In genomic region chr20:45918182-45918737, GRCh38 we compare ENCODE assay signal across 11 cellular contexts. TPM values are rescaled to one million over a fixed set of nuclear protein-coding genes. Genes with fewer than 3 reads are reported as not detected.
A peak's percentile ranks its signal among the peaks of the same experiment; 100 is the strongest.
DNase-seq lines count a peak whose midpoint lies in the region; TF ChIP-seq lines count a peak whose summit lies in the region.
"Had no signal": no experiment of that assay in that cellular context is flagged by ENCODE, and none has a peak within 500 bp of the region (broad histone marks: within the 10 kb centered on the region; RNA-seq: fewer than 3 reads in every experiment).

No MANE protein-coding gene starts in this region.

- peaks cover 53% of the 10 kb centered on the region for H3K4me1 ChIP-seq in SJCRH30
- H3K4me1 ChIP-seq in rectal smooth muscle tissue (ENCODE audit: control insufficient read depth, insufficient read depth, low read length), result no peaks in the 10 kb centered on the region

- H3K27ac ChIP-seq in SJCRH30 (peak overlapping the region; percentile 44), rectal smooth muscle tissue (ENCODE audit: low read depth, low read length) (peak overlapping the region; percentile 67)

- peaks cover 3% of the 10 kb centered on the region for H3K27me3 Mint-ChIP-seq in glutamatergic neuron (ENCODE audit: unreplicated experiment)

- H3K4me1 Mint-ChIP-seq in glutamatergic neuron (ENCODE audit: low read depth, unreplicated experiment), result peaks cover 17% of the 10 kb centered on the region

- H3K4me3 Mint-ChIP-seq in glutamatergic neuron (ENCODE audit: unreplicated experiment), result no peak overlapping the region
- H3K4me3 Mint-ChIP-seq: stimulated activated memory B cell treated with anti-CD40 and anti-IgM and Interleukin-4, amounts not matched to agents 10 μg/mL and 1 μg/mL and 100 μg/mL, for 72 hours; T-helper 17 cell had no signal

- H3K27ac Mint-ChIP-seq in glutamatergic neuron (ENCODE audit: unreplicated experiment), result peak overlapping the region; percentile 95
- H3K27ac Mint-ChIP-seq: stimulated activated memory B cell treated with anti-CD40 and anti-IgM and Interleukin-4, amounts not matched to agents 10 μg/mL and 1 μg/mL and 100 μg/mL, for 72 hours; T-helper 17 cell had no signal

- H3K9me3 ChIP-seq in SJCRH30 (replicated peaks), result no peaks in the 10 kb centered on the region
- H3K9me3 ChIP-seq: BLaER1 treated with 17β-estradiol and CSF1 and Interleukin-3, amounts not matched to agents 10 nM and 100 nM had no signal

- H3K36me3 ChIP-seq in SJCRH30 (no peaks in the 10 kb centered on the region), rectal smooth muscle tissue (ENCODE audit: control insufficient read depth, insufficient read depth, low read length) (no peaks in the 10 kb centered on the region)
- H3K36me3 ChIP-seq: BLaER1 treated with 17β-estradiol and CSF1 and Interleukin-3, amounts not matched to agents 10 nM and 100 nM had no signal

- peaks cover 3% of the 10 kb centered on the region for H3K9me3 Mint-ChIP-seq in glutamatergic neuron (ENCODE audit: unreplicated experiment)
- H3K9me3 Mint-ChIP-seq: stimulated activated memory B cell treated with anti-CD40 and anti-IgM and Interleukin-4, amounts not matched to agents 10 μg/mL and 1 μg/mL and 100 μg/mL, for 72 hours had no signal

- H3K9ac ChIP-seq in rectal smooth muscle tissue (ENCODE audit: low read length), result no peak overlapping the region

- no peaks in the 10 kb centered on the region for H3K36me3 Mint-ChIP-seq in glutamatergic neuron (ENCODE audit: unreplicated experiment)
- H3K36me3 Mint-ChIP-seq: stimulated activated memory B cell treated with anti-CD40 and anti-IgM and Interleukin-4, amounts not matched to agents 10 μg/mL and 1 μg/mL and 100 μg/mL, for 72 hours had no signal

- H3K27me3 ChIP-seq in SJCRH30 (no peaks in the 10 kb centered on the region), rectal smooth muscle tissue (ENCODE audit: control insufficient read depth, insufficient read depth, low read length) (no peaks in the 10 kb centered on the region)

- H3K4me3 ChIP-seq in SJCRH30, result no peak overlapping the region
- no peak overlapping the region for H3K4me3 ChIP-seq in rectal smooth muscle tissue (ENCODE audit: low read length)
- H3K4me3 ChIP-seq: BLaER1 treated with 17β-estradiol and CSF1 and Interleukin-3, amounts not matched to agents 10 nM and 100 nM had no signal

- peak; percentile 50 to 64 for DNase-seq in SJCRH30
- DNase-seq in glutamatergic neuron, result no peak
- no peak for DNase-seq in HuH-7.5 (ENCODE audit: low spot score)
- no peak for DNase-seq in NCI-H1417 (lab: John Stamatoyannopoulos, UW)
- DNase-seq in HPDE6-E6E7 (ENCODE audit: extremely low spot score), result no peak
- DNase-seq: activated T-cell treated with anti-CD3 and anti-CD28 coated beads for 4 hours, NCI-H526 treated with DMSO at 0.1 percent for 48 hours, T-helper 17 cell had no signal

- TF ChIP-seq CTCF in glutamatergic neuron (IDR thresholded peaks at IDR 0.05; ENCODE audit: partially characterized antibody, unreplicated experiment), result no peak

RNA-seq across cellular contexts. Expression of gene PLTP, which starts 6.3 kb away (rescaled TPM):
- total RNA-seq in SJCRH30 (2014; rRNA removed; shearing (Covaris generic)), result 14.5 and 15.6 TPM in 2 replicates
- 29.7 TPM for total RNA-seq in glutamatergic neuron (ENCODE audit: unreplicated experiment)

RNA-seq across cellular contexts. Expression of gene PCIF1, which starts 16.2 kb away (rescaled TPM):
- 20.6 and 21.7 TPM in 2 replicates for total RNA-seq in SJCRH30 (2014; rRNA removed; shearing (Covaris generic))
- 37.6 TPM for total RNA-seq in glutamatergic neuron (ENCODE audit: unreplicated experiment)

RNA-seq across cellular contexts. Expression of gene CTSA, which starts 27.1 kb away (rescaled TPM):
- 85.2 and 91.4 TPM in 2 replicates for total RNA-seq in SJCRH30 (2014; rRNA removed; shearing (Covaris generic))
- 63.7 TPM for total RNA-seq in glutamatergic neuron (ENCODE audit: unreplicated experiment)

RNA-seq across cellular contexts. Expression of gene NEURL2, which starts 27.3 kb away (rescaled TPM):
- total RNA-seq in SJCRH30 (2014; rRNA removed; shearing (Covaris generic)), result 3.9 and 6.7 TPM in 2 replicates
- 3.5 TPM for total RNA-seq in glutamatergic neuron (ENCODE audit: unreplicated experiment)

RNA-seq across cellular contexts. Expression of gene SPATA25, which starts 30.8 kb away (rescaled TPM):
- 2.1 and 2.8 TPM in 2 replicates for total RNA-seq in SJCRH30 (2014; rRNA removed; shearing (Covaris generic))
- 1.2 TPM for total RNA-seq in glutamatergic neuron (ENCODE audit: unreplicated experiment)

Comparison
In these comparisons a context has a peak if more than half of its experiments do, and no peak if none do; other contexts are left out.
1. DNase-seq: peak in SJCRH30 (2 of 2); none in glutamatergic neuron (single experiment), HuH-7.5 (single experiment), NCI-H1417 (0 of 3) and HPDE6-E6E7 (single experiment).